Comparison of ENCODE assay signal across 1 cellular context in the genomic region with DNA sequence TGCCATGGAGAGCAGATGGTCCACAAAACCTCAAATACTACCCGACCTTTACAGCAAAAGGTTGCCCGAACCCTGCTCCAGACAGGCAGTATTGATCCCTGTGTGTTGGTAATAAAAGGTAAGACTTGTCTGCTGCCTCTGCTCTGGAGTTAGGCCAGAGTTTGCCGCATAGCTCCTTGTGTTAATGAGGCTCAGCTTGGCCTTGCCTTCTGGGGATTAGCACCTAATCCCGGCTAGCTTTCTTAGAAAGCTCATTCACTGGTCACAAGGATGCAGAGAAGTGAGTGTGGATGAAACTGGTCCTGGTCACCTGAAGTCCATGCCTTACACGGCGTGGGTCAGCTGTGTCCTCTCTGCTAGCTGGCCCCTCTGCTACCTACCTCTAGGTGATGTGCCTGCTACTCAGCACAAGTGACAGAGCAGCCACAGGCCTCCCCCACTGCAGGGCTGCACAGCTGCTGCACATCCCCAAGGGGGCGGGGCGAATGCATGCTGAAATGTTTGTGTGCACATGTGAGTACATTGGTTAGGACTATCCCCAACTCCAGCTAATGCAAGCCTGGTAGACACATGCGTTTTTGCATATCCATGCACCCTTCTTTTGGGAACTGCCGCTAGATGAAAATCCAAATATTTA.
TF ChIP-seq lines count a peak whose summit lies in the region.

No MANE protein-coding gene starts in this region.

TF ChIP-seq in SK-N-SH treated with all-trans-retinoic acid at 6 μM for 48 hours, 23 proteins besides CTCF, POLR2A, EP300 and RAD21 (continued from another document):
- TF ChIP-seq CSRNP3 (CRISPR knock-in tag; IDR thresholded peaks at IDR 0.05), result no peak
- no peak for TF ChIP-seq BACH2 (CRISPR knock-in tag; IDR thresholded peaks at IDR 0.05; ENCODE audit: borderline replicate concordance)
- no peak for TF ChIP-seq ZFP3 (CRISPR knock-in tag; IDR thresholded peaks at IDR 0.05)
- TF ChIP-seq SNAI2 (CRISPR knock-in tag; IDR thresholded peaks at IDR 0.05), result no peak
- no peak for TF ChIP-seq ARNTL (CRISPR knock-in tag; IDR thresholded peaks at IDR 0.05; ENCODE audit: borderline replicate concordance, low read depth)
- no peak for TF ChIP-seq ZFP30 (CRISPR knock-in tag; IDR thresholded peaks at IDR 0.05)
- no peak for TF ChIP-seq ZNF70 (CRISPR knock-in tag; IDR thresholded peaks at IDR 0.05)
